Comparison of ENCODE assay signal across 24 cellular contexts in genomic region chr10:121194696-121195523, GRCh38.
"Had no signal": no experiment of that assay in that cellular context is flagged by ENCODE, and none has a peak within 500 bp of the region (broad histone marks: within the 10 kb centered on the region; RNA-seq: fewer than 3 reads in every experiment).

No MANE protein-coding gene starts in this region.

- H3K27ac ChIP-seq: heart left ventricle, left lung, neutrophil, parathyroid adenoma, right atrium auricular region, spleen, suprapubic skin, thoracic aorta, tibial artery, upper lobe of right lung had no signal

- FAIRE-seq: keratinocyte, urothelium cell line had no signal

- H3K36me3 ChIP-seq: heart left ventricle, left lung, neutrophil, right atrium auricular region, spleen, suprapubic skin, thoracic aorta, tibial artery, upper lobe of right lung had no signal

- H2AFZ ChIP-seq: parathyroid adenoma had no signal

- H3K4me1 ChIP-seq: heart left ventricle, left lung, parathyroid adenoma, right atrium auricular region, spleen, suprapubic skin, tibial artery, upper lobe of right lung had no signal

- H3K9ac ChIP-seq: parathyroid adenoma had no signal

- H3K79me2 ChIP-seq: parathyroid adenoma had no signal

- H3K9me3 ChIP-seq: heart left ventricle, left lung, neutrophil, right atrium auricular region, spleen, suprapubic skin, thoracic aorta, tibial artery, upper lobe of right lung had no signal

- H3K4me3 ChIP-seq: heart left ventricle, left lung, lung, right atrium auricular region, skin epidermis, spleen, suprapubic skin, thoracic aorta, tibial artery, upper lobe of right lung had no signal

- H3K27me3 ChIP-seq: heart left ventricle, left lung, neutrophil, right atrium auricular region, tibial artery, upper lobe of right lung had no signal

- DNase-seq: glutamatergic neuron; heart left ventricle; hypothalamus; kidney glomerular epithelial cell; left cardiac atrium; left lung; mesenchymal stem cell; naive thymus-derived CD8-positive, alpha-beta T cell; occipital lobe; spleen; stimulated activated CD4-positive, alpha-beta T cell treated with anti-CD3 and anti-CD28 coated beads, Interleukin-4, amount 100 ng/mL, for 24 hours; stimulated activated naive CD4-positive, alpha-beta T cell; tibial artery; trophoblast cell; upper lobe of right lung had no signal
